In genomic region chr3:46365737-46366524, GRCh38 we compare ENCODE assay signal across 25 cellular contexts. TPM values are rescaled to one million over a fixed set of nuclear protein-coding genes. Genes with fewer than 3 reads are reported as not detected.
"Had no signal": no experiment of that assay in that cellular context is flagged by ENCODE, and none has a peak within 500 bp of the region (broad histone marks: within the 10 kb centered on the region; RNA-seq: fewer than 3 reads in every experiment).

No MANE protein-coding gene starts in this region.

- H3K36me3 Mint-ChIP-seq: mesothelial cell of epicardium, naive B cell had no signal

- H3K27me3 ChIP-seq: suprapubic skin, upper lobe of right lung had no signal

- H3K4me3 ChIP-seq: esophagus squamous epithelium, psoas muscle, SK-N-MC, smooth muscle cell, suprapubic skin, tibial artery, upper lobe of right lung had no signal

- DNase-seq: activated CD4-positive, alpha-beta T cell treated with anti-CD3 and anti-CD28 coated beads for 1 hour; activated CD4-positive, alpha-beta T cell treated with anti-CD3 and anti-CD28 coated beads, Interleukin-2, amount 50 U/mL, for 1 hour; activated CD8-positive, alpha-beta memory T cell treated with anti-CD3 and anti-CD28 coated beads for 24 hours; activated gamma-delta T cell; activated naive CD4-positive, alpha-beta T cell treated with anti-CD3 and anti-CD28 coated beads, Interleukin-2, amount 50 U/mL, for 16 hours; amniotic stem cell; central memory CD4-positive, alpha-beta T cell; esophagus squamous epithelium; islet precursor cell; left colon; naive B cell; nucleus accumbens; psoas muscle; stimulated activated CD4-positive, alpha-beta T cell treated with anti-CD3 and anti-CD28 coated beads, Interleukin-1b, Interleukin-23, amount 100 ng/mL, for 48 hours; stimulated activated naive CD4-positive, alpha-beta T cell; tibial artery; upper lobe of right lung had no signal

- H3K27ac ChIP-seq: esophagus squamous epithelium, parathyroid adenoma, psoas muscle, SK-N-MC, suprapubic skin, tibial artery, upper lobe of right lung had no signal

- ATAC-seq: left colon, psoas muscle, upper lobe of right lung had no signal

- H3K4me1 ChIP-seq: parathyroid adenoma, psoas muscle, tibial artery had no signal

- H3K27ac Mint-ChIP-seq: mesothelial cell of epicardium, naive B cell had no signal

- H3K27me3 Mint-ChIP-seq: naive B cell had no signal

- H3K4me3 Mint-ChIP-seq: mesothelial cell of epicardium, neural crest cell had no signal

- H3K36me3 ChIP-seq: esophagus squamous epithelium, suprapubic skin, tibial artery, upper lobe of right lung had no signal

- H3K9me3 Mint-ChIP-seq: mesothelial cell of epicardium, naive B cell, neural crest cell had no signal

- H3K4me1 Mint-ChIP-seq: neural crest cell had no signal

- H3K9me3 ChIP-seq: esophagus squamous epithelium, psoas muscle, suprapubic skin, tibial artery, upper lobe of right lung had no signal

RNA-seq across cellular contexts. Expression of gene CCR5, which starts 4.8 kb away (rescaled TPM):
- total RNA-seq: dermis microvascular lymphatic vessel endothelial cell, endothelial cell of umbilical vein, mesothelial cell of epicardium, neural crest cell, smooth muscle cell had no signal
- polyA plus RNA-seq: endothelial cell of umbilical vein, smooth muscle cell had no signal

RNA-seq across cellular contexts. Expression of gene CCR2, which starts 12.0 kb away (rescaled TPM):
- total RNA-seq: dermis microvascular lymphatic vessel endothelial cell, endothelial cell of umbilical vein, mesothelial cell of epicardium, neural crest cell, smooth muscle cell had no signal
- polyA plus RNA-seq: endothelial cell of umbilical vein, smooth muscle cell had no signal

RNA-seq across cellular contexts. Expression of gene CCRL2, which starts 41.1 kb away (rescaled TPM):
- total RNA-seq: mesothelial cell of epicardium, neural crest cell, smooth muscle cell had no signal
- polyA plus RNA-seq: smooth muscle cell had no signal
